ENCODE assay signal across 17 cellular contexts in genomic region chr21:29613021-29613420, GRCh38.
"Had no signal": no experiment of that assay in that cellular context is flagged by ENCODE, and none has a peak within 500 bp of the region (broad histone marks: within the 10 kb centered on the region; RNA-seq: fewer than 3 reads in every experiment).

No MANE protein-coding gene starts in this region.

- H3K4me1 ChIP-seq: left lung, right atrium auricular region, upper lobe of right lung had no signal

- H3K4me3 ChIP-seq: left lung, right atrium auricular region, upper lobe of right lung had no signal

- H3K27me3 ChIP-seq: left lung, right atrium auricular region, upper lobe of right lung had no signal

- H3K9me3 ChIP-seq: left lung, right atrium auricular region, upper lobe of right lung had no signal

- H3K27ac ChIP-seq: left lung, right atrium auricular region, upper lobe of right lung had no signal

- H3K36me3 ChIP-seq: left lung, right atrium auricular region, upper lobe of right lung had no signal

- ATAC-seq: activated CD8-positive, alpha-beta T cell treated with anti-CD3 and anti-CD28 coated beads for 36 hours; activated T-helper 17 cell treated with anti-CD3 and anti-CD28 coated beads, Interleukin-2, amount 50 U/mL, for 72 hours; left lung; stimulated activated naive CD8-positive, alpha-beta T cell treated with anti-CD3 and anti-CD28 coated beads, Interleukin-15, amount 100 ng/mL, for 72 hours; upper lobe of right lung had no signal

- DNase-seq: activated CD4-positive, alpha-beta T cell treated with anti-CD3 and anti-CD28 coated beads, Interleukin-2, amount 10 ng/mL, durations not matched to agents 24 days and 14 days; activated CD8-positive, alpha-beta T cell treated with anti-CD3 and anti-CD28 coated beads for 36 hours; activated naive CD4-positive, alpha-beta T cell; activated naive CD8-positive, alpha-beta T cell treated with anti-CD3 and anti-CD28 coated beads for 36 hours; activated T-cell treated with anti-CD3 and anti-CD28 coated beads, Interleukin-2, amount 50 U/mL, for 1 hour; amygdala; cortex of kidney; head of caudate nucleus; left lung; mammary epithelial cell; nephron progenitor cell; nucleus accumbens; stimulated activated CD4-positive, alpha-beta T cell treated with anti-CD3 and anti-CD28 coated beads, Interleukin-2, amount 100 ng/mL, for 48 hours; stimulated activated naive CD8-positive, alpha-beta T cell treated with anti-CD3 and anti-CD28 coated beads, Interleukin-15, amount 100 ng/mL, for 72 hours; upper lobe of right lung had no signal
